ENCODE assay signal across 21 cellular contexts in the genomic region with DNA sequence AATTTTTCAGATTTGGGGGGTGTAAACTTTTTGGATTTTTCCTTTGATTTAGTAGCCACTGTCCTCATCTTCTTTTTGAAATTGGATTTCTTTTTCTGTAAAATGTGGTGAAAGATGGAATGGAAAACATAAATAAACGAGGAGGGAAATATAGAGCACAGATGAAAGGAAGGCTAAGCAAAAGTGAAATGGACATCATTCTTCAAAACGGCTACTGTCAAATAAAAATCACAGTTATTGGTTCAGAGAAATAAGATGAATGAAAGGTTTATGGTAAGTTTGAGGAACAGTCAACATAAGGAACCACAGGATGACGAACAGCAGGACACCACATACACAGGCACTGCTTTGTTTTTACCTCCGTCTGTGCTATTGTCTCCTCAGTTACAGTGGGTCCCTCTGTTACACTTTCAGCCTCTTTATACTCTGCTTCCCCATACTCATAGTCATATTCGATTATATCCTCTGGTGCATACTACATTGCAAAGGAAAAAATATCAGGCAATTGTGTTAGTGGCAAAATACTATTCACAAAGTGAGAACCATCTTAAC.
"Had no signal": no experiment of that assay in that cellular context is flagged by ENCODE, and none has a peak within 500 bp of the region (broad histone marks: within the 10 kb centered on the region; RNA-seq: fewer than 3 reads in every experiment).

No MANE protein-coding gene starts in this region.

- H3K36me3 Mint-ChIP-seq: activated naive CD4-positive, alpha-beta T cell treated with anti-CD3 and anti-CD28 coated beads, Interleukin-2, amount 50 U/mL, for 24 hours; naive thymus-derived CD4-positive, alpha-beta T cell; stimulated activated effector memory CD8-positive, alpha-beta T cell treated with anti-CD3 and anti-CD28 coated beads, Interleukin-12 subunit alpha, Interleukin-12 subunit beta, amount 100 ng/mL, for 72 hours had no signal

- H3K27me3 ChIP-seq: ascending aorta, gastroesophageal sphincter, heart left ventricle, sigmoid colon, stomach, vagina had no signal

- H3K4me3 Mint-ChIP-seq: activated CD4-positive, alpha-beta T cell treated with anti-CD3 and anti-CD28 coated beads, Interleukin-2, amount 10 ng/mL, durations not matched to agents 7 days and 5 days; activated CD8-positive, alpha-beta T cell treated with anti-CD3 and anti-CD28 coated beads, Interleukin-2, amount 10 ng/mL, durations not matched to agents 7 days and 5 days; activated naive CD4-positive, alpha-beta T cell treated with anti-CD3 and anti-CD28 coated beads, Interleukin-2, amount 50 U/mL, for 24 hours; activated T-cell treated with anti-CD3 and anti-CD28 coated beads, Interleukin-2, amount 50 U/mL, for 24 hours; naive thymus-derived CD4-positive, alpha-beta T cell; stimulated activated effector memory CD8-positive, alpha-beta T cell treated with anti-CD3 and anti-CD28 coated beads, Interleukin-12 subunit alpha, Interleukin-12 subunit beta, amount 100 ng/mL, for 72 hours had no signal

- H3K36me3 ChIP-seq: ascending aorta, gastroesophageal sphincter, heart left ventricle, sigmoid colon, stomach, vagina had no signal

- H3K9me3 Mint-ChIP-seq: activated CD4-positive, alpha-beta T cell treated with anti-CD3 and anti-CD28 coated beads, Interleukin-2, amount 10 ng/mL, durations not matched to agents 7 days and 5 days; activated naive CD4-positive, alpha-beta T cell treated with anti-CD3 and anti-CD28 coated beads, Interleukin-2, amount 50 U/mL, for 24 hours; activated T-cell treated with anti-CD3 and anti-CD28 coated beads, Interleukin-2, amount 50 U/mL, for 24 hours; activated T-helper 2 cell treated with anti-CD3 and anti-CD28 coated beads, Interferon-gamma antibody, Interleukin-2, Interleukin-4, amounts not matched to agents 10 μg/mL and 5 μg/mL and 100 μg/mL, durations not matched to agents 14 hours and 24 hours and 36 hours; naive thymus-derived CD4-positive, alpha-beta T cell had no signal

- H3K9ac ChIP-seq: parathyroid adenoma had no signal

- H3K27me3 Mint-ChIP-seq: activated CD4-positive, alpha-beta T cell treated with anti-CD3 and anti-CD28 coated beads, Interleukin-2, amount 10 ng/mL, durations not matched to agents 7 days and 5 days; activated naive CD4-positive, alpha-beta T cell treated with anti-CD3 and anti-CD28 coated beads, Interleukin-2, amount 50 U/mL, for 24 hours; activated T-cell treated with anti-CD3 and anti-CD28 coated beads, Interleukin-2, amount 50 U/mL, for 24 hours; naive thymus-derived CD4-positive, alpha-beta T cell had no signal

- H3K79me2 ChIP-seq: parathyroid adenoma had no signal

- H3K4me1 Mint-ChIP-seq: activated CD4-positive, alpha-beta T cell treated with anti-CD3 and anti-CD28 coated beads, Interleukin-2, amount 10 ng/mL, durations not matched to agents 7 days and 5 days; activated naive CD4-positive, alpha-beta T cell treated with anti-CD3 and anti-CD28 coated beads, Interleukin-2, amount 50 U/mL, for 24 hours; naive thymus-derived CD4-positive, alpha-beta T cell; stimulated activated effector memory CD8-positive, alpha-beta T cell treated with anti-CD3 and anti-CD28 coated beads, Interleukin-12 subunit alpha, Interleukin-12 subunit beta, amount 100 ng/mL, for 72 hours had no signal

- H2AFZ ChIP-seq: parathyroid adenoma had no signal

- H3K9me3 ChIP-seq: ascending aorta, gastroesophageal sphincter, heart left ventricle, sigmoid colon, stomach, vagina had no signal

- H3K27ac Mint-ChIP-seq: activated CD4-positive, alpha-beta T cell treated with anti-CD3 and anti-CD28 coated beads, Interleukin-2, amount 10 ng/mL, durations not matched to agents 7 days and 5 days; activated CD8-positive, alpha-beta T cell treated with anti-CD3 and anti-CD28 coated beads, Interleukin-2, amount 10 ng/mL, durations not matched to agents 7 days and 5 days; activated naive CD4-positive, alpha-beta T cell treated with anti-CD3 and anti-CD28 coated beads, Interleukin-2, amount 50 U/mL, for 24 hours; activated T-cell treated with anti-CD3 and anti-CD28 coated beads, Interleukin-2, amount 50 U/mL, for 24 hours; activated T-helper 2 cell treated with anti-CD3 and anti-CD28 coated beads, Interferon-gamma antibody, Interleukin-2, Interleukin-4, amounts not matched to agents 10 μg/mL and 5 μg/mL and 100 μg/mL, durations not matched to agents 14 hours and 24 hours and 36 hours; naive thymus-derived CD4-positive, alpha-beta T cell; stimulated activated effector memory CD8-positive, alpha-beta T cell treated with anti-CD3 and anti-CD28 coated beads, Interleukin-12 subunit alpha, Interleukin-12 subunit beta, amount 100 ng/mL, for 72 hours had no signal

- ATAC-seq: activated CD8-positive, alpha-beta T cell treated with anti-CD3 and anti-CD28 coated beads, Interleukin-2, amount 10 ng/mL, durations not matched to agents 7 days and 5 days; esophagus mucosa; gastroesophageal sphincter; heart left ventricle; naive thymus-derived CD4-positive, alpha-beta T cell; stimulated activated effector memory CD8-positive, alpha-beta T cell treated with anti-CD3 and anti-CD28 coated beads, Interleukin-12 subunit alpha, Interleukin-12 subunit beta, amount 100 ng/mL, for 72 hours had no signal

- H3K4me1 ChIP-seq: ascending aorta, gastroesophageal sphincter, heart left ventricle, parathyroid adenoma, sigmoid colon, stomach, vagina had no signal

- DNase-seq: activated CD4-positive, alpha-beta T cell treated with anti-CD3 and anti-CD28 coated beads, Interleukin-2, amount 10 ng/mL, durations not matched to agents 7 days and 5 days; activated CD4-positive, CD25-positive, alpha-beta regulatory T cell; activated CD8-positive, alpha-beta T cell treated with anti-CD3 and anti-CD28 coated beads, Interleukin-2, amount 10 ng/mL, durations not matched to agents 7 days and 5 days; activated T-cell treated with anti-CD3 and anti-CD28 coated beads, Interleukin-2, amount 50 U/mL, for 24 hours; cerebellar nuclear complex; effector CD4-positive, alpha-beta T cell; heart left ventricle; mesendoderm; naive thymus-derived CD4-positive, alpha-beta T cell; sigmoid colon; stimulated activated CD4-positive, alpha-beta T cell treated with anti-CD3 and anti-CD28 coated beads, Interleukin-4, amount 100 ng/mL, for 24 hours; stomach; trophoblast cell had no signal

- H3K27ac ChIP-seq: ascending aorta, gastroesophageal sphincter, heart left ventricle, parathyroid adenoma, sigmoid colon, stomach, vagina had no signal

- H3K4me3 ChIP-seq: ascending aorta, gastroesophageal sphincter, heart left ventricle, sigmoid colon, stomach, vagina had no signal
